In genomic region chr6:165956874-165957273, GRCh38 we compare ENCODE assay signal across 5 cellular contexts.
"Had no signal": no experiment of that assay in that cellular context is flagged by ENCODE, and none has a peak within 500 bp of the region (broad histone marks: within the 10 kb centered on the region; RNA-seq: fewer than 3 reads in every experiment).

No MANE protein-coding gene starts in this region.

- H3K36me3 Mint-ChIP-seq: IgD-negative memory B cell had no signal

- H3K27ac ChIP-seq: HL-60 had no signal

- DNase-seq: IMR-90 had no signal

- H3K4me3 Mint-ChIP-seq: IgD-negative memory B cell had no signal

- H3K27ac Mint-ChIP-seq: IgD-negative memory B cell had no signal

- H3K4me3 ChIP-seq: K562 had no signal

- H3K4me1 Mint-ChIP-seq: IgD-negative memory B cell had no signal

- ATAC-seq: HepG2, K562 had no signal
